ENCODE assay signal across 8 cellular contexts in the genomic region with DNA sequence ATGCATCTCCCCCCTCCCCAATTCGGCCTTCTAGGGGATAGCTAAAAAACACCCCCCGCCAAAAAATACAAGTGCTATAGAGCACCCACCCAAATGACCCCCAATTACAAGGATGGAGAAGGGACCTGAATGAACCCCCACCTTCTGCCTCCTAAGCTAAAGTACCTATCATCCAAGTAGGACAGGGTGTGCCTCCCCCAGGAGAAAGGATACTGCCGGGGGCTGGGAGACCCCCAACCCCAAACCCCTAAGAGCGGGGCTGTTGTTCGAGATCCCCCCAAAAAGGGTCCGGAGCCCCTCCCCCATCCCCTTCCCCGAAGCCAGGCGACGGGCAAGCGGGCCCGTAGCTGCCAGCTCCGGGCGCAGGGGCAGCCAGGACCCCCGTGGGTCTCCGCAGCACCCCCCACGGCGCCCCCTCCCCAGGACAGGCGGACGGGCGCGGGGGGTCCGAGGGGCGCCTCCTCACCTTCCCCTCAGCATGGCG. TPM values are rescaled to one million over a fixed set of nuclear protein-coding genes. Genes with fewer than 3 reads are reported as not detected.
DNase-seq lines count a peak whose midpoint lies in the region; ATAC-seq, FAIRE-seq and TF ChIP-seq lines count a peak whose summit lies in the region.

No MANE protein-coding gene starts in this region.

- H3K27ac ChIP-seq in cardiac muscle cell, result peak overlapping the region; percentile 100
- peak overlapping the region; percentile 96 for H3K27ac ChIP-seq in K562 (ENCODE audit: extremely low read depth, low read depth, low read length)
- H3K27ac ChIP-seq in mesendoderm (ENCODE audit: low read depth, low read length), result peak overlapping the region; percentile 99
- peak overlapping the region; percentile 100 for H3K27ac ChIP-seq in urinary bladder (ENCODE audit: low read depth)

- WGBS in K562 (ENCODE audit: insufficient coverage, low coverage, missing lambda C conversion rate), result 0% methylated on average over 11 of the region's 24 CpGs
- WGBS in mesendoderm (ENCODE audit: extremely low coverage, insufficient coverage, low lambda C conversion rate), result no CpG with 5 or more reads among the region's 24 CpGs
- 1% methylated on average over 24 of the region's 24 CpGs for WGBS in urinary bladder

- no peak overlapping the region for H2BK15ac ChIP-seq in mesendoderm (replicated peaks; ENCODE audit: low read depth)

- no TSS peak for BruUV-seq in K562 (replicated peaks; lab: Mats Ljungman, UMichigan)

- H3K79me2 ChIP-seq in K562 (ENCODE audit: control insufficient read depth, insufficient read depth, low read length), result peaks cover 57% of the 10 kb centered on the region
- peaks cover 44% of the 10 kb centered on the region for H3K79me2 ChIP-seq in mesendoderm (ENCODE audit: control insufficient read depth, insufficient read depth, low read length)

- H3K4me2 ChIP-seq in K562 (ENCODE audit: insufficient read depth, low read length) (peak overlapping the region; percentile 88), mesendoderm (ENCODE audit: low read length) (peak overlapping the region; percentile 77)

- peak overlapping the region; percentile 54 for H2AK5ac ChIP-seq in mesendoderm (ENCODE audit: low read length)

- H3K4me1 ChIP-seq in cardiac muscle cell (ENCODE audit: low read depth) (peaks cover 23% of the 10 kb centered on the region), K562 (replicated peaks in 1 of 2; ENCODE audit: control insufficient read depth in 2 of 2, insufficient read depth in 2 of 2, low read length in 2 of 2) (peaks cover 20 to 29% of the 10 kb centered on the region in 2 experiments), mesendoderm (ENCODE audit: control insufficient read depth, low read depth, low read length) (no peaks in the 10 kb centered on the region), urinary bladder (ENCODE audit: insufficient read depth) (no peaks in the 10 kb centered on the region)

- peak overlapping the region; percentile 54 for H2BK5ac ChIP-seq in mesendoderm (ENCODE audit: low read length)

- ATAC-seq in left cardiac atrium (no peak), K562 (no peak), GM19351 (IDR thresholded peaks at IDR 0.05; ENCODE audit: unreplicated experiment) (no peak), GM19035 (IDR thresholded peaks at IDR 0.05; ENCODE audit: unreplicated experiment) (no peak)

- H4K5ac ChIP-seq in mesendoderm (ENCODE audit: low read length), result peak overlapping the region; percentile 88

- H3K56ac ChIP-seq in mesendoderm (ENCODE audit: low read length), result peak overlapping the region; percentile 99

- H3K36me3 ChIP-seq in cardiac muscle cell (no peaks in the 10 kb centered on the region), K562 (ENCODE audit: control insufficient read depth, insufficient read depth, low read length) (peaks cover 28% of the 10 kb centered on the region; the same call in 2 of the 3 replicates), mesendoderm (ENCODE audit: control insufficient read depth, insufficient read depth, low read length) (no peaks in the 10 kb centered on the region), urinary bladder (ENCODE audit: insufficient read depth) (no peaks in the 10 kb centered on the region)

- DNase-seq in cardiac muscle cell (ENCODE audit: low read depth in 1 of 2, low spot score in 1 of 2) (no peak), left cardiac atrium (no peak), K562 (ENCODE audit: extremely low read depth in 1 of 4, low spot score in 3 of 4) (no peak), mesendoderm (no peak), DMS114 treated with DMSO at 0.1 percent for 48 hours (lab: John Stamatoyannopoulos, UW; ENCODE audit: unreplicated experiment) (no peak)

- TF ChIP-seq EP300 in K562 (IDR thresholded peaks at IDR 0.05; ENCODE audit: low read length), result no peak

- FAIRE-seq in K562 (lab: Jason Lieb, UNC), result no peak

- TF ChIP-seq CTCF in cardiac muscle cell (IDR thresholded peaks at IDR 0.05; ENCODE audit: low read depth, low read length) (no peak), K562 (IDR thresholded peaks at IDR 0.05 in 2 of 3, conservative IDR thresholded peaks at IDR 0.05 in 1 of 3; ENCODE audit: insufficient read depth in 2 of 3, low read depth in 1 of 3, low read length in 3 of 3) (no peak)

- H3K9ac ChIP-seq in K562 (ENCODE audit: insufficient read depth in 1 of 2, low read depth in 2 of 2, low read length in 2 of 2), result peak overlapping the region; percentile 98 to 99
- H3K9ac ChIP-seq in mesendoderm (ENCODE audit: low read length), result peak overlapping the region; percentile 99

- TF ChIP-seq RAD21 in K562 (CRISPR knock-in tag; conservative IDR thresholded peaks at IDR 0.05 in 1 of 2, IDR thresholded peaks at IDR 0.05 in 1 of 2), result no peak

- no peaks in the 10 kb centered on the region for H3K9me1 ChIP-seq in K562 (ENCODE audit: control insufficient read depth, insufficient read depth, low read length)

- H3K4me3 ChIP-seq in cardiac muscle cell (peak overlapping the region; percentile 79), K562 (peak overlapping the region; percentile 89), mesendoderm (ENCODE audit: low read length) (peak overlapping the region; percentile 74), urinary bladder (ENCODE audit: low read depth, low read length) (peak overlapping the region; percentile 93)

- H4K20me1 ChIP-seq in K562 (replicated peaks; ENCODE audit: control insufficient read depth, insufficient read depth, low read length), result no peaks in the 10 kb centered on the region

- 0 out of 2 replicates have a peak overlapping the region, but pooled peaks have one; percentile 40 for H2AFZ ChIP-seq in K562 (ENCODE audit: low read depth, low read length)

- peak overlapping the region; percentile 98 for H3K18ac ChIP-seq in mesendoderm (ENCODE audit: low read length)

- intact Hi-C loops in left cardiac atrium (cut with DNase I) (no loop called here), K562 (cut with micrococcal nuclease) (loop anchor here (2.0 to 5.0 kb wide), 2 partner anchors 19 to 249 kb away; partner anchors contain the start of genes ARHGAP35 and SAE1)

- no peak for TF ChIP-seq POLR2A in K562 (conservative IDR thresholded peaks at IDR 0.05)

- peak overlapping the region; percentile 41 for H4K8ac ChIP-seq in mesendoderm (ENCODE audit: low read depth, low read length)

- peak overlapping the region; percentile 15 for H3K23ac ChIP-seq in mesendoderm (ENCODE audit: low read length)

- H3K27me3 ChIP-seq in cardiac muscle cell (no peaks in the 10 kb centered on the region), K562 (ENCODE audit: control insufficient read depth in 2 of 2, insufficient read depth in 2 of 2, low read length in 2 of 2) (no peaks in the 10 kb centered on the region), mesendoderm (ENCODE audit: insufficient read depth, low read length, poor library complexity) (no peaks in the 10 kb centered on the region)

- in situ Hi-C loops in K562 (cut with MboI), result no loop called here

- H3K4ac ChIP-seq in mesendoderm (ENCODE audit: low read depth, low read length), result peak overlapping the region; percentile 100

- CTCF ChIA-PET in K562 (lab: Yijun Ruan, JAX; ENCODE audit: low intra/inter-chr PET ratio), result no interaction called here

- POLR2A ChIA-PET in K562 (lab: Yijun Ruan, JAX), result interaction anchor here (0.6 to 1.5 kb wide), 2 partner anchors 29 to 76 kb away, joined by 3 to 4 read pairs; no protein-coding TSS in a partner anchor

- peaks cover 3% of the 10 kb centered on the region for H3K79me1 ChIP-seq in mesendoderm (ENCODE audit: low read length)

- peak overlapping the region; percentile 95 for H2BK120ac ChIP-seq in mesendoderm (ENCODE audit: low read depth, low read length)

- H3K9me3 ChIP-seq in cardiac muscle cell (ENCODE audit: low read depth), result no peaks in the 10 kb centered on the region
- no peaks in the 10 kb centered on the region for H3K9me3 ChIP-seq in K562 (replicated peaks; ENCODE audit: control insufficient read depth, insufficient read depth, low read depth, low read length)

RNA-seq across cellular contexts. Expression of gene ZC3H4, which starts 1.9 kb away (rescaled TPM):
- total RNA-seq in cardiac muscle cell (23.2 and 34.6 TPM in 2 replicates), left cardiac atrium (10 to 100 TPM; 24.2 to 26.3 TPM), K562 (2014; rRNA removed) (18.3 and 26.0 TPM in 2 replicates), K562 (2014; rRNA removed; fragmentation: Illumina TruSeq; extraction: Trizol) (19.6 and 24.1 TPM in 2 replicates), K562 (2015; rRNA removed; fragmentation: Illumina TruSeq; extraction: Trizol) (13.2 and 19.1 TPM in 2 replicates), K562 (2021) (59.5 and 75.6 TPM in 2 replicates), urinary bladder (10.7 TPM)
- polyA plus RNA-seq in cardiac muscle cell (4.2 and 5.0 TPM in 2 replicates), K562 (2011; rRNA removed) (4.0 and 5.3 TPM in 2 replicates), K562 (2014; fragmentation: Illumina TruSeq; extraction: Trizol) (33.5 and 33.7 TPM in 2 replicates), K562 (2014; fragmentation: Nextera tagmentation; extraction: Ambion mirVana) (1 to 10 TPM; 2.2 to 8.0 TPM), K562 (2014; rRNA removed) (14.4 and 17.6 TPM in 2 replicates), urinary bladder (15.2 TPM)
- 66.1 and 83.6 TPM in 2 replicates for total RNA-seq in K562 (2011; cell fraction: chromatin; rRNA removed; ENCODE audit: low replicate concordance)
- 24.1 and 34.0 TPM in 2 replicates for total RNA-seq in K562 (2011; cell fraction: nucleolus; rRNA removed)
- total RNA-seq in K562 (2011; cell fraction: nucleoplasm; rRNA removed), result 30.9 TPM in 2 replicates
- 2.2 and 3.7 TPM in 2 replicates for polyA plus RNA-seq in K562 (2011; cell fraction: cytosol; rRNA removed)
- 14.1 and 22.9 TPM in 2 replicates for polyA plus RNA-seq in K562 (2011; cell fraction: nucleus; rRNA removed)
- 11.1 and 39.1 TPM in 2 replicates for polyA plus RNA-seq in K562 (2012)
- 14.0 and 14.6 TPM in 2 replicates for polyA minus RNA-seq in K562 (2011; rRNA and poly(A)+ RNA removed)
- polyA minus RNA-seq in K562 (2011; cell fraction: cytosol; rRNA and poly(A)+ RNA removed), result 23.3 and 31.7 TPM in 2 replicates
- polyA minus RNA-seq in K562 (2011; cell fraction: nucleus; rRNA and poly(A)+ RNA removed), result 7.5 and 15.8 TPM in 2 replicates
- 40.0 TPM for polyA plus RNA-seq in mesendoderm (2013, experiment 1 of 2)
- 40.7 TPM for polyA plus RNA-seq in mesendoderm (2013, experiment 2 of 2)

RNA-seq across cellular contexts. Expression of gene SAE1, which starts 18.9 kb away (rescaled TPM):
- 128 and 148 TPM in 2 replicates for total RNA-seq in cardiac muscle cell
- polyA plus RNA-seq in cardiac muscle cell, result 171 and 213 TPM in 2 replicates
- 10 to 100 TPM; 50.1 to 54.7 TPM for total RNA-seq in left cardiac atrium
- 86.7 and 121 TPM in 2 replicates for total RNA-seq in K562 (2011; cell fraction: chromatin; rRNA removed; ENCODE audit: low replicate concordance)
- total RNA-seq in K562 (2011; cell fraction: nucleolus; rRNA removed), result 37.9 and 42.4 TPM in 2 replicates
- 54.9 and 55.4 TPM in 2 replicates for total RNA-seq in K562 (2011; cell fraction: nucleoplasm; rRNA removed)
- total RNA-seq in K562 (2014; rRNA removed), result 194 and 213 TPM in 2 replicates
- total RNA-seq in K562 (2014; rRNA removed; fragmentation: Illumina TruSeq; extraction: Trizol), result 215 and 244 TPM in 2 replicates
- total RNA-seq in K562 (2015; rRNA removed; fragmentation: Illumina TruSeq; extraction: Trizol), result 220 and 231 TPM in 2 replicates
- total RNA-seq in K562 (2021), result 205 and 217 TPM in 2 replicates
- 199 and 297 TPM in 2 replicates for polyA plus RNA-seq in K562 (2011; rRNA removed)
- polyA plus RNA-seq in K562 (2011; cell fraction: cytosol; rRNA removed), result 175 and 205 TPM in 2 replicates
- polyA plus RNA-seq in K562 (2011; cell fraction: nucleus; rRNA removed), result 41.2 and 60.5 TPM in 2 replicates
- 207 and 215 TPM in 2 replicates for polyA plus RNA-seq in K562 (2012)
- 293 and 299 TPM in 2 replicates for polyA plus RNA-seq in K562 (2014; fragmentation: Illumina TruSeq; extraction: Trizol)
- polyA plus RNA-seq in K562 (2014; fragmentation: Nextera tagmentation; extraction: Ambion mirVana), result 100 to 1,000 TPM in 1 of 2 experiments, 10 to 100 TPM in 1; 82.8 to 133 TPM
- 250 and 273 TPM in 2 replicates for polyA plus RNA-seq in K562 (2014; rRNA removed)
- polyA minus RNA-seq in K562 (2011; rRNA and poly(A)+ RNA removed), result 138 and 156 TPM in 2 replicates
- 63.5 and 64.3 TPM in 2 replicates for polyA minus RNA-seq in K562 (2011; cell fraction: cytosol; rRNA and poly(A)+ RNA removed)
- 11.0 and 20.4 TPM in 2 replicates for polyA minus RNA-seq in K562 (2011; cell fraction: nucleus; rRNA and poly(A)+ RNA removed)
- polyA plus RNA-seq in mesendoderm (2013, experiment 1 of 2), result 240 TPM
- polyA plus RNA-seq in mesendoderm (2013, experiment 2 of 2), result 241 TPM
- total RNA-seq in urinary bladder, result 81.4 TPM
- 115 TPM for polyA plus RNA-seq in urinary bladder
